33 cellular contexts compared by ENCODE assay signal in genomic region chr1:30027247-30027646, GRCh38.
"Had no signal": no experiment of that assay in that cellular context is flagged by ENCODE, and none has a peak within 500 bp of the region (broad histone marks: within the 10 kb centered on the region; RNA-seq: fewer than 3 reads in every experiment).

No MANE protein-coding gene starts in this region.

- H3K9ac ChIP-seq: KMS-11 had no signal

- DNase-seq: Karpas-422, Kasumi-1, KG1, MG63, MM.1S, NCI-H1048, NCI-H1092, NCI-H1092 treated with DMSO at 0.1 percent for 48 hours, NCI-H1105, NCI-H1105 treated with DMSO at 0.1 percent for 48 hours, NCI-H1417, NCI-H1417 treated with DMSO at 0.1 percent for 48 hours, NCI-H1436, NCI-H1436 treated with DMSO at 0.1 percent for 48 hours, NCI-H146, NCI-H1694, NCI-H1694 treated with DMSO at 0.1 percent for 48 hours, NCI-H187, NCI-H187 treated with DMSO at 0.1 percent for 48 hours, NCI-H1930, NCI-H2029, NCI-H2029 treated with DMSO at 0.1 percent for 48 hours, NCI-H2081, NCI-H2081 treated with DMSO at 0.1 percent for 48 hours, NCI-H2107, NCI-H2171, NCI-H2171 treated with DMSO at 0.1 percent for 48 hours, NCI-H2227 treated with DMSO at 0.1 percent for 48 hours, NCI-H226, NCI-H345, NCI-H446, NCI-H446 treated with DMSO at 0.1 percent for 48 hours had no signal

- H3K4me3 ChIP-seq: MG63 had no signal

- H3K4me2 ChIP-seq: KMS-11 had no signal

- H3K27ac ChIP-seq: KMS-11 had no signal

- H3K36me3 ChIP-seq: MG63 had no signal
